ENCODE assay signal across 8 cellular contexts in genomic region chr5:141524604-141525597, GRCh38.
DNase-seq lines count a peak whose midpoint lies in the region; ATAC-seq and TF ChIP-seq lines count a peak whose summit lies in the region.

No MANE protein-coding gene starts in this region.

- H3K27me3 ChIP-seq in rectal smooth muscle tissue (ENCODE audit: control insufficient read depth, insufficient read depth, low read length): no peaks in the 10 kb centered on the region

- ATAC-seq in HG02852 (IDR thresholded peaks at IDR 0.05; ENCODE audit: unreplicated experiment): peak; percentile 47

- peak; percentile 98 for TF ChIP-seq CTCF in astrocyte of the spinal cord (IDR thresholded peaks at IDR 0.05; ENCODE audit: low read depth, low read length)

- peaks cover 16% of the 10 kb centered on the region for H3K4me1 ChIP-seq in rectal smooth muscle tissue (ENCODE audit: control insufficient read depth, insufficient read depth, low read length)

- H3K4me3 ChIP-seq in astrocyte of the spinal cord (ENCODE audit: low read depth, low read length) (no peak overlapping the region), rectal smooth muscle tissue (ENCODE audit: low read length) (no peak overlapping the region)

- DNase-seq in SIG-M5 treated with dmso at 0.1 percent for 504 hours (lab: John Stamatoyannopoulos, UW; ENCODE audit: unreplicated experiment) (peak; percentile 63), SIG-M5 (lab: John Stamatoyannopoulos, UW) (no peak), NCI-H128 (lab: John Stamatoyannopoulos, UW; ENCODE audit: unreplicated experiment) (peak; percentile 17), T follicular helper cell (ENCODE audit: low read depth) (peak; percentile 20), astrocyte of the spinal cord (ENCODE audit: low read depth, low spot score) (peak; percentile 97), hepatic stellate cell (ENCODE audit: low spot score) (peak; percentile 81)

- H3K27ac ChIP-seq in rectal smooth muscle tissue (ENCODE audit: low read depth, low read length): peak overlapping the region; percentile 64

- in situ Hi-C loops in astrocyte of the spinal cord (cut with HindIII; ENCODE audit: low sequenced_read_pairs): no loop called here

- H3K36me3 ChIP-seq in rectal smooth muscle tissue (ENCODE audit: control insufficient read depth, insufficient read depth, low read length): peaks cover 5% of the 10 kb centered on the region

- H3K9ac ChIP-seq in rectal smooth muscle tissue (ENCODE audit: low read length): no peak overlapping the region
